ENCODE assay signal across 13 cellular contexts in the genomic region with DNA sequence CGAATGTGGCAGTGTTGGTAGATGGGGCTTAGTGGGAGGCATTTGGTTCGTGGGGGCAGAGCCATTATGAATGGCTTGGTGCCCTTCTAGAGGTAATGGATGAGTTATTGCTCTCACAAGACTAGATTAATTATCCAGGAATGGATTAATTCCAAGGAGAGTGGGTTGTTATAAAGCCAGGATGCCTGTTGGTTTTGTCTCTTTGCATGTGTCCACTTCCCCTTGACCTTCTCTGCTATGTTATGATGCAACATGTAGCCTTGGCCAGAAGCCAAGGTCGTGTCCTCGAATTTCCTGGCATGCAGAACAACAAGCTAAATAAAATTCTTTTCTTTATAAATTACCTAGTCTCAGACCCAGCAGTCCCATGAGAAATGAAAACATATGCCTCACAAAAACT.
DNase-seq lines count a peak whose midpoint lies in the region; ATAC-seq lines count a peak whose summit lies in the region.
"Had no signal": no experiment of that assay in that cellular context is flagged by ENCODE, and none has a peak within 500 bp of the region (broad histone marks: within the 10 kb centered on the region; RNA-seq: fewer than 3 reads in every experiment).

No MANE protein-coding gene starts in this region.

- no peak for ATAC-seq in HG02763 (IDR thresholded peaks at IDR 0.05; ENCODE audit: unreplicated experiment)

- no peak overlapping the region for H3K27ac Mint-ChIP-seq in activated naive CD4-positive, alpha-beta T cell treated with anti-CD3 and anti-CD28 coated beads for 36 hours
- H3K27ac Mint-ChIP-seq: activated T-helper 2 cell treated with anti-CD3 and anti-CD28 coated beads, Interferon-gamma antibody, Interleukin-2, Interleukin-4, amounts not matched to agents 10 μg/mL and 5 μg/mL and 100 μg/mL, durations not matched to agents 14 hours and 24 hours and 36 hours had no signal

- no peaks in the 10 kb centered on the region for H3K4me1 Mint-ChIP-seq in activated naive CD4-positive, alpha-beta T cell treated with anti-CD3 and anti-CD28 coated beads for 36 hours (ENCODE audit: low read depth)

- no peaks in the 10 kb centered on the region for H3K36me3 Mint-ChIP-seq in activated naive CD4-positive, alpha-beta T cell treated with anti-CD3 and anti-CD28 coated beads for 36 hours (ENCODE audit: low read depth)

- DNase-seq in DMS53 (lab: John Stamatoyannopoulos, UW) (peak; percentile 40), DMS53 treated with DMSO at 0.1 percent for 48 hours (lab: John Stamatoyannopoulos, UW; ENCODE audit: unreplicated experiment) (no peak), brain pericyte (ENCODE audit: low read depth, low spot score) (peak; percentile 29), iris pigment epithelial cell (ENCODE audit: low read depth) (peak; percentile 58), smooth muscle cell of the brain vasculature (ENCODE audit: low read depth, low spot score) (peak; percentile 65), NCI-H1048 (lab: John Stamatoyannopoulos, UW) (no peak)
- no peak for DNase-seq in activated naive CD4-positive, alpha-beta T cell treated with anti-CD3 and anti-CD28 coated beads for 36 hours
- DNase-seq: DND-41, mesendoderm, retina, SHP77 had no signal

- H3K4me3 Mint-ChIP-seq in activated naive CD4-positive, alpha-beta T cell treated with anti-CD3 and anti-CD28 coated beads for 36 hours, result no peak overlapping the region

- no peaks in the 10 kb centered on the region for H3K9me3 Mint-ChIP-seq in activated naive CD4-positive, alpha-beta T cell treated with anti-CD3 and anti-CD28 coated beads for 36 hours
- H3K9me3 Mint-ChIP-seq: activated T-helper 2 cell treated with anti-CD3 and anti-CD28 coated beads, Interferon-gamma antibody, Interleukin-2, Interleukin-4, amounts not matched to agents 10 μg/mL and 5 μg/mL and 100 μg/mL, durations not matched to agents 14 hours and 24 hours and 36 hours had no signal

- H3K27me3 Mint-ChIP-seq in activated naive CD4-positive, alpha-beta T cell treated with anti-CD3 and anti-CD28 coated beads for 36 hours (ENCODE audit: low read depth), result no peaks in the 10 kb centered on the region

- intact Hi-C loops in activated naive CD4-positive, alpha-beta T cell treated with anti-CD3 and anti-CD28 coated beads for 36 hours (cut with micrococcal nuclease), result no loop called here

- CTCF ChIA-PET in activated naive CD4-positive, alpha-beta T cell treated with anti-CD3 and anti-CD28 coated beads for 36 hours (lab: Charles Lee), result no interaction called here

Comparison
In these comparisons a context has a peak if more than half of its experiments do, and no peak if none do; other contexts are left out.
1. DNase-seq: peak in DMS53 (single experiment), brain pericyte (single experiment), iris pigment epithelial cell (single experiment) and smooth muscle cell of the brain vasculature (single experiment); none in DMS53 treated with DMSO at 0.1 percent for 48 hours (single experiment), activated naive CD4-positive, alpha-beta T cell treated with anti-CD3 and anti-CD28 coated beads for 36 hours (single experiment) and NCI-H1048 (single experiment).